In genomic region chr20:2305946-2306345, GRCh38 we compare ENCODE assay signal across 15 cellular contexts. TPM values are rescaled to one million over a fixed set of nuclear protein-coding genes. Genes with fewer than 3 reads are reported as not detected.
A peak's percentile ranks its signal among the peaks of the same experiment; 100 is the strongest.
DNase-seq lines count a peak whose midpoint lies in the region; ATAC-seq and TF ChIP-seq lines count a peak whose summit lies in the region.
"Had no signal": no experiment of that assay in that cellular context is flagged by ENCODE, and none has a peak within 500 bp of the region (broad histone marks: within the 10 kb centered on the region; RNA-seq: fewer than 3 reads in every experiment).

No MANE protein-coding gene starts in this region.

- no peak overlapping the region for H3K4me2 ChIP-seq in PC-3 (ENCODE audit: low read length)
- H3K4me2 ChIP-seq: BLaER1, SK-N-SH had no signal

- POLR2A ChIA-PET in HEK293 (lab: Yijun Ruan, JAX) (no interaction called here), PC-3 (lab: Charles Lee; ENCODE audit: unreplicated experiment) (no interaction called here)

- no peaks in the 10 kb centered on the region for H3K36me3 ChIP-seq in HEK293 (ENCODE audit: control insufficient read depth in 2 of 2, insufficient read depth in 1 of 2, low read length in 2 of 2)
- H3K36me3 ChIP-seq in PC-3 (ENCODE audit: low read depth, low read length), result no peaks in the 10 kb centered on the region
- no peaks in the 10 kb centered on the region for H3K36me3 ChIP-seq in neutrophil
- H3K36me3 ChIP-seq: BLaER1, thoracic aorta had no signal

- no peak for TF ChIP-seq CTCF in HEK293 (tag by site-specific recombination; IDR thresholded peaks at IDR 0.05)
- no peak for TF ChIP-seq CTCF in PC-3 (conservative IDR thresholded peaks at IDR 0.05; ENCODE audit: low read depth, low read length)
- no peak for TF ChIP-seq CTCF in neutrophil (IDR thresholded peaks at IDR 0.05)

- H3K4me1 ChIP-seq in HEK293 (ENCODE audit: control insufficient read depth, insufficient read depth, low read length), result no peaks in the 10 kb centered on the region
- peaks cover 5% of the 10 kb centered on the region for H3K4me1 ChIP-seq in PC-3 (ENCODE audit: insufficient read depth, low read length)
- H3K4me1 ChIP-seq in neutrophil (ENCODE audit: control insufficient read depth in 1 of 2, insufficient read depth in 1 of 2, low read depth in 1 of 2, low read length in 1 of 2), result peaks cover 35 to 37% of the 10 kb centered on the region in 2 experiments
- H3K4me1 ChIP-seq: esophagus squamous epithelium had no signal

- no peaks in the 10 kb centered on the region for H3K79me2 ChIP-seq in PC-3 (ENCODE audit: low read length)

- H3K9me3 ChIP-seq in HEK293 (ENCODE audit: control insufficient read depth, insufficient read depth, low read depth, low read length) (no peaks in the 10 kb centered on the region), PC-3 (ENCODE audit: low read length) (no peaks in the 10 kb centered on the region), neutrophil (no peaks in the 10 kb centered on the region)
- H3K9me3 ChIP-seq: BLaER1, esophagus squamous epithelium, SK-N-SH, thoracic aorta had no signal

- intact Hi-C loops in PC-3 (cut with micrococcal nuclease), result no loop called here

- H3K9ac ChIP-seq in PC-3 (ENCODE audit: low read length), result no peak overlapping the region
- H3K9ac ChIP-seq: BLaER1, SK-N-SH had no signal

- peak; percentile 77 to 90 for DNase-seq in NCI-H2081 (lab: John Stamatoyannopoulos, UW)
- DNase-seq in PC-3, result peak; percentile 36
- DNase-seq: activated CD8-positive, alpha-beta memory T cell treated with anti-CD3 and anti-CD28 coated beads, Interleukin-2, amount 10 ng/mL, durations not matched to agents 7 days and 5 days; activated naive CD4-positive, alpha-beta T cell; esophagus squamous epithelium; MV-4-11; SK-N-SH had no signal

- no peaks in the 10 kb centered on the region for H3F3A ChIP-seq in PC-3 (ENCODE audit: low read length, unreplicated experiment)

- no peaks in the 10 kb centered on the region for H4K20me1 ChIP-seq in PC-3 (ENCODE audit: low read length)
- H4K20me1 ChIP-seq: BLaER1 had no signal

- no peak overlapping the region for H2AFZ ChIP-seq in PC-3 (ENCODE audit: low read length)

- H3K27me3 ChIP-seq in PC-3 (ENCODE audit: low read length), result peaks cover 34% of the 10 kb centered on the region
- no peaks in the 10 kb centered on the region for H3K27me3 ChIP-seq in neutrophil
- H3K27me3 ChIP-seq: BLaER1, esophagus squamous epithelium had no signal

- ATAC-seq in PC-3 (peak; percentile 64), GM19328 (IDR thresholded peaks at IDR 0.05; ENCODE audit: unreplicated experiment) (no peak), GM19351 (IDR thresholded peaks at IDR 0.05; ENCODE audit: unreplicated experiment) (no peak), HG02642 (IDR thresholded peaks at IDR 0.05; ENCODE audit: poor library complexity, unreplicated experiment) (no peak)
- ATAC-seq: activated CD8-positive, alpha-beta memory T cell treated with anti-CD3 and anti-CD28 coated beads, Interleukin-2, amount 10 ng/mL, durations not matched to agents 7 days and 5 days had no signal

- CTCF ChIA-PET in HEK293 (lab: Yijun Ruan, JAX) (interaction anchor here (1.3 kb wide), 1 partner anchor 147 kb away, joined by 6 read pairs; no protein-coding TSS in a partner anchor), PC-3 (lab: Charles Lee) (no interaction called here)

- no peak overlapping the region for H3K27ac ChIP-seq in HEK293 (ENCODE audit: extremely low read depth, low read depth, low read length)
- no peak overlapping the region for H3K27ac ChIP-seq in PC-3 (ENCODE audit: low read length)
- H3K27ac ChIP-seq in neutrophil, result peak overlapping the region; percentile 31
- H3K27ac ChIP-seq: BLaER1, thoracic aorta had no signal

- no TSS peak for BruUV-seq in PC-3 (replicated peaks; lab: Mats Ljungman, UMichigan)

- no peaks in the 10 kb centered on the region for H3K9me2 ChIP-seq in PC-3 (replicated peaks; ENCODE audit: low read length)
- H3K9me2 ChIP-seq: SK-N-SH had no signal

- no peak overlapping the region for H3K4me3 ChIP-seq in HEK293 (ENCODE audit: low read depth, low read length)
- H3K4me3 ChIP-seq in PC-3 (ENCODE audit: low read length), result no peak overlapping the region
- H3K4me3 ChIP-seq in neutrophil (ENCODE audit: low read depth in 1 of 2, low read length in 1 of 2), result no peak overlapping the region
- H3K4me3 ChIP-seq: BLaER1, esophagus squamous epithelium, thoracic aorta had no signal

TF ChIP-seq in HEK293, 187 proteins besides CTCF, POLR2A, EP300 and RAD21:
- TF ChIP-seq ZNF175 (tag by site-specific recombination; IDR thresholded peaks at IDR 0.05) (no peak), TCF7L2 (IDR thresholded peaks at IDR 0.05; ENCODE audit: borderline replicate concordance, low read depth, low read length) (no peak), GLIS1 (tag by site-specific recombination; IDR thresholded peaks at IDR 0.05) (0 out of 2 replicates have a peak, but pooled peaks have one; percentile 8), ZNF18 (tag by site-specific recombination; IDR thresholded peaks at IDR 0.05) (no peak), HOXC10 (CRISPR knock-in tag; IDR thresholded peaks at IDR 0.05) (no peak), KLF1 (tag by site-specific recombination; IDR thresholded peaks at IDR 0.05) (peak; percentile 67)

RNA-seq across cellular contexts. Expression of gene TGM3, which starts 10.1 kb away (rescaled TPM):
- not detected in 2 replicates for total RNA-seq in PC-3 (2014; rRNA removed)
- total RNA-seq: activated CD8-positive, alpha-beta memory T cell treated with anti-CD3 and anti-CD28 coated beads, Interleukin-2, amount 10 ng/mL, durations not matched to agents 7 days and 5 days; G401 had no signal
